8 cellular contexts compared by ENCODE assay signal in the genomic region with DNA sequence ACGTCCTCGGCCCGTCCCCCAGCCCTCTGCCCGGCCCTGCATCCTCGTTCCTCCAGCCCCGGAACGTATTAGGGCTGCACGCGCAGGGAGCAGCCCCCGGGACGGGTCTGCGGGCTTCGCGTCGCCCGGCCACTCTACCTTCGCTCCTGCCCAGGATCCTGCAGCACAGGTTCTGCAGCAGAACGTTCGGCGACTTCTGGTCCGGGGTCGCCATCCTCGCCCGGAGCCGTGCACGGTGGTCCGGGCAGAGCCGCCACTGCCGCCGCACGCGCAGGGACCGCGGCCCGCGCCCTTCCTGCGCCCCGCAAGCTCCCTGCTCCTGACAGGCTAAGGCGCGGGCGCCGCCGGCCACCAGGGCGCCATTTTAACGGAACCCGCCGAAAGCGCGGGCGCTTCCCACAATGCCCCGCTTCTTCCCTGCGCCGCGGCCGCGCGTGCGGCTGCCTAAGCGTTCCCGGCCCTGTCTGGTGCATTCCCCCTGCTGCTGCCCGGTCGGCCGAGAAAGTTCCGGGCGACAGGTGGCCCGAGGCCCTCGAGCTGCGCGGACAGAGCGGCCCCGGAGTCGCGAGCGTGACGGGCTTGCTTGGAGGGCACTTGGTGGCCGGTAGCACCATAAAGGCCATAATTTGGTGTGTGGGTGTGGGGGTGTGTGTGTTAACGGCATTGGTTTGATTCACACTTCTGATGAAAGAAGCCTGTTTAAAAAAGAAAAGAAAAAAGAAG. TPM values are rescaled to one million over a fixed set of nuclear protein-coding genes. Genes with fewer than 3 reads are reported as not detected.
DNase-seq lines count a peak whose midpoint lies in the region; ATAC-seq lines count a peak whose summit lies in the region.

A gene with protein sequence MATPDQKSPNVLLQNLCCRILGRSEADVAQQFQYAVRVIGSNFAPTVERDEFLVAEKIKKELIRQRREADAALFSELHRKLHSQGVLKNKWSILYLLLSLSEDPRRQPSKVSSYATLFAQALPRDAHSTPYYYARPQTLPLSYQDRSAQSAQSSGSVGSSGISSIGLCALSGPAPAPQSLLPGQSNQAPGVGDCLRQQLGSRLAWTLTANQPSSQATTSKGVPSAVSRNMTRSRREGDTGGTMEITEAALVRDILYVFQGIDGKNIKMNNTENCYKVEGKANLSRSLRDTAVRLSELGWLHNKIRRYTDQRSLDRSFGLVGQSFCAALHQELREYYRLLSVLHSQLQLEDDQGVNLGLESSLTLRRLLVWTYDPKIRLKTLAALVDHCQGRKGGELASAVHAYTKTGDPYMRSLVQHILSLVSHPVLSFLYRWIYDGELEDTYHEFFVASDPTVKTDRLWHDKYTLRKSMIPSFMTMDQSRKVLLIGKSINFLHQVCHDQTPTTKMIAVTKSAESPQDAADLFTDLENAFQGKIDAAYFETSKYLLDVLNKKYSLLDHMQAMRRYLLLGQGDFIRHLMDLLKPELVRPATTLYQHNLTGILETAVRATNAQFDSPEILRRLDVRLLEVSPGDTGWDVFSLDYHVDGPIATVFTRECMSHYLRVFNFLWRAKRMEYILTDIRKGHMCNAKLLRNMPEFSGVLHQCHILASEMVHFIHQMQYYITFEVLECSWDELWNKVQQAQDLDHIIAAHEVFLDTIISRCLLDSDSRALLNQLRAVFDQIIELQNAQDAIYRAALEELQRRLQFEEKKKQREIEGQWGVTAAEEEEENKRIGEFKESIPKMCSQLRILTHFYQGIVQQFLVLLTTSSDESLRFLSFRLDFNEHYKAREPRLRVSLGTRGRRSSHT (minus strand): TSS at position 387 of the 723 bp plus-strand sequence. CDS start 173 bp downstream, at position 214.

- H3K27me3 Mint-ChIP-seq in CD4-positive, alpha-beta memory T cell, result no peaks in the 10 kb centered on the region
- H3K27me3 Mint-ChIP-seq in effector memory CD8-positive, alpha-beta T cell, result peaks cover 0 to 7% of the 10 kb centered on the region in 2 donors

- H3K23ac ChIP-seq in mesenchymal stem cell (ENCODE audit: low read length in 2 of 2), result peak within 1 kb of the TSS in 1 of 2 experiments; percentile 99

- peaks cover 24 to 49% (median 34%) of the 10 kb centered on the region in 4 donors for H3K4me1 Mint-ChIP-seq in CD4-positive, alpha-beta memory T cell
- peaks cover 24 to 25% of the 10 kb centered on the region in 2 donors for H3K4me1 Mint-ChIP-seq in effector memory CD8-positive, alpha-beta T cell (ENCODE audit: low read depth in 2 of 2)

- peak within 1 kb of the TSS; percentile 53 for H2AK5ac ChIP-seq in mesenchymal stem cell (ENCODE audit: low read length, severe bottlenecking)

- H4K8ac ChIP-seq in mesenchymal stem cell (ENCODE audit: low read length), result peak within 1 kb of the TSS; percentile 100

- 1% methylated on average over 72 of the region's 77 CpGs for whole genome bisulfite sequencing in mesenchymal stem cell

- H2BK12ac ChIP-seq in mesenchymal stem cell (ENCODE audit: low read length in 2 of 2), result peak within 1 kb of the TSS; percentile 46 to 68

- H3K27me3 ChIP-seq in CD4-positive, alpha-beta memory T cell (ENCODE audit: insufficient read depth, low read length), result no peaks in the 10 kb centered on the region
- no peaks in the 10 kb centered on the region for H3K27me3 ChIP-seq in mesenchymal stem cell (ENCODE audit: control insufficient read depth in 1 of 2, insufficient read depth in 1 of 2, low read length in 2 of 2)

- H3K27ac ChIP-seq in CD4-positive, alpha-beta memory T cell (ENCODE audit: low read depth, low read length), result peak within 1 kb of the TSS; percentile 58
- peak within 1 kb of the TSS; percentile 96 for H3K27ac ChIP-seq in mesenchymal stem cell (ENCODE audit: low read length, poor library complexity, severe bottlenecking)

- peak within 1 kb of the TSS; percentile 72 to 74 for H3K4me3 ChIP-seq in CD4-positive, alpha-beta memory T cell (ENCODE audit: low read length in 2 of 2)
- H3K4me3 ChIP-seq in mesenchymal stem cell (ENCODE audit: insufficient read depth in 1 of 2, low read depth in 1 of 2, low read length in 2 of 2), result peak within 1 kb of the TSS; percentile 94 to 98

- intact Hi-C loops in CD4-positive, alpha-beta memory T cell (cut with micrococcal nuclease), result loop anchor here (1.0 to 5.0 kb wide), 2 partner anchors 18 to 99 kb away; no protein-coding TSS in a partner anchor

- peak within 1 kb of the TSS; percentile 69 for H3K4me2 ChIP-seq in mesenchymal stem cell (ENCODE audit: low read length, poor library complexity, severe bottlenecking)

- DNase-seq in CD4-positive, alpha-beta memory T cell, result peak; percentile 74 to 82 (median 76)
- DNase-seq in NOMO-1 treated with DMSO at 0.1 percent for 48 hours (lab: John Stamatoyannopoulos, UW; ENCODE audit: unreplicated experiment), result peak; percentile 72
- DNase-seq in activated CD8-positive, alpha-beta memory T cell treated with anti-CD3 and anti-CD28 coated beads for 4 hours (ENCODE audit: low read depth in 2 of 2), result peak; percentile 50 to 58
- DNase-seq in effector memory CD8-positive, alpha-beta T cell, result peak; percentile 58 to 71 (median 70)
- peak; percentile 86 for DNase-seq in mesenchymal stem cell
- DNase-seq in stimulated activated CD8-positive, alpha-beta memory T cell treated with anti-CD3 and anti-CD28 coated beads, Interleukin-12 subunit alpha, Interleukin-12 subunit beta, amount 100 ng/mL, for 24 hours (ENCODE audit: extremely low read depth), result peak; percentile 47

- peak within 1 kb of the TSS; percentile 86 for H2BK120ac ChIP-seq in mesenchymal stem cell (ENCODE audit: low read depth, low read length)

- peak within 1 kb of the TSS; percentile 83 to 95 (median 94) for H3K27ac Mint-ChIP-seq in CD4-positive, alpha-beta memory T cell
- H3K27ac Mint-ChIP-seq in effector memory CD8-positive, alpha-beta T cell, result peak within 1 kb of the TSS; percentile 91 to 98

- peaks cover 0 to 4% of the 10 kb centered on the region in 2 donors for H3K36me3 Mint-ChIP-seq in CD4-positive, alpha-beta memory T cell
- H3K36me3 Mint-ChIP-seq in effector memory CD8-positive, alpha-beta T cell (ENCODE audit: insufficient read depth), result peaks cover 12% of the 10 kb centered on the region

- POLR2A ChIA-PET in CD4-positive, alpha-beta memory T cell (lab: Charles Lee; ENCODE audit: partially characterized antibody), result interaction anchor here (1.3 to 1.9 kb wide), 4 partner anchors 9 to 1875 kb away, joined by 3 to 7 read pairs (median 4); a partner anchor contains a TSS

- peak within 1 kb of the TSS; percentile 89 for H3K9ac ChIP-seq in mesenchymal stem cell (ENCODE audit: low read length)

- peak within 1 kb of the TSS; percentile 92 to 95 (median 94) for H3K4me3 Mint-ChIP-seq in CD4-positive, alpha-beta memory T cell
- H3K4me3 Mint-ChIP-seq in effector memory CD8-positive, alpha-beta T cell, result peak within 1 kb of the TSS; percentile 94 to 96

- peak within 1 kb of the TSS; percentile 99 to 100 for H3K4ac ChIP-seq in mesenchymal stem cell (ENCODE audit: low read depth in 1 of 2, low read length in 2 of 2)

- H3K9me3 Mint-ChIP-seq in CD4-positive, alpha-beta memory T cell, result peaks cover 0 to 1% (median 0%) of the 10 kb centered on the region in 8 donors
- no peaks in the 10 kb centered on the region for H3K9me3 Mint-ChIP-seq in effector memory CD8-positive, alpha-beta T cell

- H2BK5ac ChIP-seq in mesenchymal stem cell (ENCODE audit: low read depth, low read length, poor library complexity, severe bottlenecking), result peak within 1 kb of the TSS; percentile 94

- H3K9me3 ChIP-seq in CD4-positive, alpha-beta memory T cell (ENCODE audit: control insufficient read depth in 1 of 2, low read length in 2 of 2), result no peaks in the 10 kb centered on the region
- no peaks in the 10 kb centered on the region for H3K9me3 ChIP-seq in mesenchymal stem cell (ENCODE audit: control insufficient read depth, low read length)

- H3K18ac ChIP-seq in mesenchymal stem cell (ENCODE audit: low read depth in 1 of 2, low read length in 2 of 2), result peak within 1 kb of the TSS; percentile 99 to 100

- CTCF ChIA-PET in CD4-positive, alpha-beta memory T cell (lab: Charles Lee; ENCODE audit: partially characterized antibody), result interaction anchor here (1.6 to 3.4 kb wide), 2 partner anchors 18 to 22 kb away, joined by 4 to 29 read pairs; no protein-coding TSS in a partner anchor

- H2BK15ac ChIP-seq in mesenchymal stem cell (ENCODE audit: low read depth, poor library complexity, severe bottlenecking), result peak within 1 kb of the TSS; percentile 100

- peaks cover 32% of the 10 kb centered on the region for H3K4me1 ChIP-seq in CD4-positive, alpha-beta memory T cell (ENCODE audit: insufficient read depth, low read length)
- H3K4me1 ChIP-seq in mesenchymal stem cell (ENCODE audit: control insufficient read depth, insufficient read depth, low read depth, low read length), result peaks cover 4% of the 10 kb centered on the region

- H3K14ac ChIP-seq in mesenchymal stem cell (ENCODE audit: low read length in 2 of 2), result peak within 1 kb of the TSS in 1 of 2 experiments; percentile 100

- H2AFZ ChIP-seq in mesenchymal stem cell (ENCODE audit: low read depth, low read length), result peak within 1 kb of the TSS; percentile 100

- peaks cover 7% of the 10 kb centered on the region for H3K79me1 ChIP-seq in mesenchymal stem cell (replicated peaks; ENCODE audit: low read length, poor library complexity, severe bottlenecking)

- H3K36me3 ChIP-seq in CD4-positive, alpha-beta memory T cell (ENCODE audit: insufficient read depth, low read length), result no peaks in the 10 kb centered on the region
- H3K36me3 ChIP-seq in mesenchymal stem cell (ENCODE audit: control insufficient read depth in 1 of 2, insufficient read depth in 2 of 2, low read depth in 1 of 2, low read length in 2 of 2), result no peaks in the 10 kb centered on the region

- ATAC-seq in GM19397 (IDR thresholded peaks at IDR 0.05; ENCODE audit: unreplicated experiment) (peak; percentile 86), HG03558 (IDR thresholded peaks at IDR 0.05; ENCODE audit: extremely low read depth, unreplicated experiment) (peak; percentile 51)
- peak; percentile 85 for ATAC-seq in effector memory CD8-positive, alpha-beta T cell (replicated peaks)

- peak within 1 kb of the TSS; percentile 100 for H4K91ac ChIP-seq in mesenchymal stem cell (ENCODE audit: low read length)

RNA-seq across cellular contexts. Expression of the gene that starts here (rescaled TPM):
- 10 to 100 TPM; 39.4 to 43.7 TPM for total RNA-seq in CD4-positive, alpha-beta memory T cell
- 10 to 100 TPM; 13.1 to 18.8 TPM for polyA plus RNA-seq in CD4-positive, alpha-beta memory T cell
- polyA plus RNA-seq in mesenchymal stem cell (2013, experiment 1 of 2), result 10.0 TPM
- polyA plus RNA-seq in mesenchymal stem cell (2013, experiment 2 of 2), result 11.2 TPM

Comparison
In these comparisons a context has a peak if more than half of its experiments do, and no peak if none do; other contexts are left out.
1. Peak in every context shown above with its lines: DNase-seq, ATAC-seq, H3K4me3 ChIP-seq and H3K27ac ChIP-seq.